28 cellular contexts compared by ENCODE assay signal in the genomic region with DNA sequence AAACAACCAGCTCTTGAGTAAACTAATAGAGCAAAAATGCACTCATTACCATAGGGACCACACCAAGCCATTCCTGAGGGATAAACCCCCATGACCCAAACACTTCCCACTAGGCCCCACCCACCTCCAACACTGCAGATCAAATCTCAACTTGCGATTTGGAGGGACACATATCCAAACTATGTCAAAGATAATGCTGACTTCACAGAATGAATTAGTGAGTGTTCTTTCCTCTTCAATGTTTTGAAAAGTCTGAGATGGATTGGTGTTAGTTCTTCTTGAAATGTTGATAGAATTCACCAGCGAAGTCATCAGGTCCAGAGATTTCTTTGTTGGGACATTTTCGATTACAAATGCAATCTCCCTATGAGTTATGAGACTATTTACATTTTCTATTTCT.
"Had no signal": no experiment of that assay in that cellular context is flagged by ENCODE, and none has a peak within 500 bp of the region (broad histone marks: within the 10 kb centered on the region; RNA-seq: fewer than 3 reads in every experiment).

No MANE protein-coding gene starts in this region.

- H3K9me3 ChIP-seq: colonic mucosa, heart right ventricle, left lung, lower lobe of right lung, psoas muscle, suprapubic skin, tibial artery, upper lobe of right lung had no signal

- H3K27ac ChIP-seq: cardiac muscle cell, colonic mucosa, heart right ventricle, left lung, lower lobe of right lung, parathyroid adenoma, psoas muscle, suprapubic skin, tibial artery, upper lobe of right lung had no signal

- H3K36me3 ChIP-seq: cardiac muscle cell, colonic mucosa, heart right ventricle, left lung, lower lobe of right lung, suprapubic skin, tibial artery, upper lobe of right lung had no signal

- H3K4me1 ChIP-seq: left lung, lower lobe of right lung, parathyroid adenoma, psoas muscle, suprapubic skin, upper lobe of right lung had no signal

- H2AFZ ChIP-seq: parathyroid adenoma had no signal

- H3K9ac ChIP-seq: parathyroid adenoma had no signal

- H3K4me3 ChIP-seq: cardiac muscle cell, colonic mucosa, heart right ventricle, left lung, lower lobe of right lung, psoas muscle, suprapubic skin, tibial artery, upper lobe of right lung had no signal

- FAIRE-seq: TTC549 had no signal

- H3K27me3 ChIP-seq: cardiac muscle cell, colonic mucosa, heart right ventricle, left lung, suprapubic skin, tibial artery, upper lobe of right lung had no signal

- ATAC-seq: activated naive CD8-positive, alpha-beta T cell treated with anti-CD3 and anti-CD28 coated beads, Interleukin-2, amount 50 U/mL, for 24 hours; heart right ventricle; left lung; lower lobe of right lung; psoas muscle; upper lobe of right lung had no signal

- DNase-seq: activated CD4-positive, alpha-beta memory T cell treated with anti-CD3 and anti-CD28 coated beads, Interleukin-2, amount 10 ng/mL, durations not matched to agents 7 days and 5 days; activated CD4-positive, alpha-beta T cell treated with anti-CD3 and anti-CD28 coated beads for 1 hour; activated CD4-positive, alpha-beta T cell treated with anti-CD3 and anti-CD28 coated beads, Interleukin-2, amount 10 ng/mL, durations not matched to agents 7 days and 5 days; activated CD8-positive, alpha-beta memory T cell treated with anti-CD3 and anti-CD28 coated beads, Interleukin-2, amount 50 U/mL, for 48 hours; activated naive CD8-positive, alpha-beta T cell treated with anti-CD3 and anti-CD28 coated beads, Interleukin-2, amount 50 U/mL, for 24 hours; activated T-cell treated with anti-CD3 and anti-CD28 coated beads, Interleukin-2, amount 50 U/mL, for 24 hours; cerebellar nuclear complex; colonic mucosa; effector CD8-positive, alpha-beta T cell; foreskin fibroblast; heart right ventricle; kidney glomerular epithelial cell; left lung; lower lobe of right lung; naive B cell; nucleus accumbens; psoas muscle; stimulated activated CD4-positive, alpha-beta T cell treated with anti-CD3 and anti-CD28 coated beads, Interleukin-15, amount 100 ng/mL, for 24 hours; stimulated activated CD4-positive, alpha-beta T cell treated with anti-CD3 and anti-CD28 coated beads, Interleukin-2, amount 100 ng/mL, for 24 hours; stimulated activated naive CD4-positive, alpha-beta T cell; SW 1271; T-helper 9 cell; tibial artery; upper lobe of right lung had no signal
